Comparison of ENCODE assay signal across 22 cellular contexts in the genomic region with DNA sequence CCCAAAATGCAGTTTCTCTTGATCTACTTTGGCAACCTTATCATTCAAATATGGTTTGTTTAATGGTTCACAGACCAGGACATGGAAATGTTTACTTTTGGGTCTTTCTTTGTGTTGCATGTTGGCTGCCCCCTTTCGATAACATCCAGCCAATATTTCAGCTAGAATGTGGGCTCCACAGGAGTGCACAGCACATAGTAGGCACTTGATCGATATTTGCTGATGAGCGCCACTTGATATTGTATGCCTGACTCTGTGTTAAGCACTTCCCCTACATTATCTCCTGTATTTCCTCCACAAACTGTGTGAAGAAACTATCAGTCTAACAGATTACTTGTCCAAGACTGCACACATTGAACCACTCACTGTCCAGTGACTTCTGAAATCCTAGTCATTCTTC.
DNase-seq lines count a peak whose midpoint lies in the region; ATAC-seq and TF ChIP-seq lines count a peak whose summit lies in the region.
"Had no signal": no experiment of that assay in that cellular context is flagged by ENCODE, and none has a peak within 500 bp of the region (broad histone marks: within the 10 kb centered on the region; RNA-seq: fewer than 3 reads in every experiment).

No MANE protein-coding gene starts in this region.

- no peaks in the 10 kb centered on the region for H3K9me2 ChIP-seq in Loucy (replicated peaks; ENCODE audit: low read depth, low read length)

- no peaks in the 10 kb centered on the region for H3K27me3 ChIP-seq in Loucy (ENCODE audit: insufficient read depth, low read length, poor library complexity, severe bottlenecking)
- H3K27me3 ChIP-seq in smooth muscle cell (ENCODE audit: low read depth): no peaks in the 10 kb centered on the region
- H3K27me3 ChIP-seq: SJCRH30 had no signal

- peaks cover 55% of the 10 kb centered on the region for H3K79me2 ChIP-seq in Loucy (ENCODE audit: insufficient read depth, low read length)
- H3K79me2 ChIP-seq in smooth muscle cell (ENCODE audit: low read depth): peaks cover 99% of the 10 kb centered on the region

- TF ChIP-seq CTCF in Loucy (conservative IDR thresholded peaks at IDR 0.05; ENCODE audit: low read length) (no peak), WTC11 (IDR thresholded peaks at IDR 0.05) (no peak), smooth muscle cell (IDR thresholded peaks at IDR 0.05; ENCODE audit: borderline replicate concordance, insufficient read depth, poor library complexity, severe bottlenecking) (no peak)

- H3K9me3 ChIP-seq in Loucy (ENCODE audit: insufficient read depth, low read depth, low read length) (no peaks in the 10 kb centered on the region), smooth muscle cell (replicated peaks; ENCODE audit: low read depth) (no peaks in the 10 kb centered on the region)

- CTCF ChIA-PET in WTC11 (lab: Charles Lee): no interaction called here

- peak; percentile 38 for DNase-seq in NOMO-1 treated with DMSO at 0.1 percent for 48 hours (lab: John Stamatoyannopoulos, UW; ENCODE audit: unreplicated experiment)
- DNase-seq in NOMO-1 treated with dmso at 0.1 percent for 144 hours (lab: John Stamatoyannopoulos, UW; ENCODE audit: unreplicated experiment): no peak
- no peak for DNase-seq in WTC11 (ENCODE audit: low spot score)
- DNase-seq in smooth muscle cell (lab: John Stamatoyannopoulos, UW; ENCODE audit: unreplicated experiment): no peak
- DNase-seq in T1000 (lab: John Stamatoyannopoulos, UW): no peak
- DNase-seq in DMS79 treated with DMSO at 0.1 percent for 48 hours (lab: John Stamatoyannopoulos, UW): no peak
- DNase-seq in AML-193 (lab: John Stamatoyannopoulos, UW): no peak
- DNase-seq: CD4-positive, CD25-positive, alpha-beta regulatory T cell; DMS79; GDM1; GOT3; HFFc6; Kasumi-1; NCI-H1436; NCI-H2029 treated with DMSO at 0.1 percent for 48 hours; NCI-H510A; NCI-H82; SJCRH30; SW 1271 had no signal

- ATAC-seq in WTC11: no peak

- no peak overlapping the region for H2AFZ ChIP-seq in Loucy (ENCODE audit: low read length)
- H2AFZ ChIP-seq in smooth muscle cell (ENCODE audit: low read depth): no peak overlapping the region

- H3K4me3 ChIP-seq in Loucy (ENCODE audit: low read length, poor library complexity, severe bottlenecking) (no peak overlapping the region), smooth muscle cell (no peak overlapping the region)
- H3K4me3 ChIP-seq: SJCRH30 had no signal

- peak overlapping the region; percentile 77 for H3K27ac Mint-ChIP-seq in WTC11

- H3K27me3 Mint-ChIP-seq in WTC11 (ENCODE audit: low read depth): no peaks in the 10 kb centered on the region
- H3K27me3 Mint-ChIP-seq: CD4-positive, CD25-positive, alpha-beta regulatory T cell had no signal

- peak overlapping the region; percentile 25 for H3K4me2 ChIP-seq in Loucy (ENCODE audit: low read depth, low read length, poor library complexity, severe bottlenecking)
- peak overlapping the region; percentile 3 for H3K4me2 ChIP-seq in smooth muscle cell

- peaks cover 23% of the 10 kb centered on the region for H3K4me1 Mint-ChIP-seq in WTC11

- H3K36me3 Mint-ChIP-seq in WTC11: peaks cover 15% of the 10 kb centered on the region

- H4K20me1 ChIP-seq in Loucy (ENCODE audit: insufficient read depth, low read length, poor library complexity, severe bottlenecking): peaks cover 2% of the 10 kb centered on the region
- H4K20me1 ChIP-seq in smooth muscle cell (ENCODE audit: low read depth): peaks cover 92% of the 10 kb centered on the region

- H3K4me1 ChIP-seq in Loucy (ENCODE audit: insufficient read depth, low read length, poor library complexity, severe bottlenecking) (peaks cover 18% of the 10 kb centered on the region), smooth muscle cell (ENCODE audit: low read depth) (peaks cover 8% of the 10 kb centered on the region)
- H3K4me1 ChIP-seq: SJCRH30 had no signal

- peak overlapping the region; percentile 32 for H3K27ac ChIP-seq in smooth muscle cell (ENCODE audit: low read depth)
- H3K27ac ChIP-seq: 22Rv1, RWPE1, SJCRH30 had no signal

- H3F3A ChIP-seq in Loucy (ENCODE audit: low read depth) (no peaks in the 10 kb centered on the region), smooth muscle cell (ENCODE audit: low read depth) (peaks cover 6% of the 10 kb centered on the region)

- H3K9me3 Mint-ChIP-seq in WTC11: peaks cover 8% of the 10 kb centered on the region
- H3K9me3 Mint-ChIP-seq: HFFc6 had no signal

- H3K4me3 Mint-ChIP-seq in WTC11: no peak overlapping the region
- H3K4me3 Mint-ChIP-seq: HFFc6 had no signal

- no peak overlapping the region for H3K9ac ChIP-seq in Loucy (ENCODE audit: low read depth, low read length, poor library complexity, severe bottlenecking)
- H3K9ac ChIP-seq in smooth muscle cell (ENCODE audit: low read depth): no peak overlapping the region

- 88% methylated on average over 3 of the region's 3 CpGs for WGBS in smooth muscle cell (ENCODE audit: low lambda C conversion rate)

- POLR2A ChIA-PET in WTC11 (lab: Charles Lee): no interaction called here

- H3K36me3 ChIP-seq in Loucy (ENCODE audit: insufficient read depth, low read length) (no peaks in the 10 kb centered on the region), smooth muscle cell (ENCODE audit: low read depth) (no peaks in the 10 kb centered on the region)
- H3K36me3 ChIP-seq: SJCRH30 had no signal

TF ChIP-seq in WTC11, 78 proteins besides CTCF, POLR2A, EP300 and RAD21:
- TF ChIP-seq NR2C2 (CRISPR knock-in tag; IDR thresholded peaks at IDR 0.05) (no peak), GABPB1 (CRISPR knock-in tag; IDR thresholded peaks at IDR 0.05) (peak; percentile 23; the same call in 1 of the 2 replicates)
TF ChIP-seq in WTC11: peak in this region for 1.
